Comparison of ENCODE assay signal across 8 cellular contexts in genomic region chr12:47808574-47809380, GRCh38. TPM values are rescaled to one million over a fixed set of nuclear protein-coding genes. Genes with fewer than 3 reads are reported as not detected.
DNase-seq lines count a peak whose midpoint lies in the region; ATAC-seq and TF ChIP-seq lines count a peak whose summit lies in the region.

No MANE protein-coding gene starts in this region.

- ATAC-seq in Panc1 (no peak), lower lobe of right lung (no peak), HG03108 (IDR thresholded peaks at IDR 0.05; ENCODE audit: unreplicated experiment) (no peak), HG02938 (IDR thresholded peaks at IDR 0.05; ENCODE audit: unreplicated experiment) (no peak)

- TF ChIP-seq CTCF in GM12874 (IDR thresholded peaks at IDR 0.05; ENCODE audit: insufficient read depth, low read depth, low read length): peak; percentile 38; the same call in 1 of the 2 replicates
- TF ChIP-seq CTCF in Panc1 (IDR thresholded peaks at IDR 0.05): no peak
- peak in 1 of 3 experiments; percentile 13 for TF ChIP-seq CTCF in ascending aorta (IDR thresholded peaks at IDR 0.05)
- no peak for TF ChIP-seq CTCF in lower lobe of right lung (IDR thresholded peaks at IDR 0.05)
- TF ChIP-seq CTCF in uterus (IDR thresholded peaks at IDR 0.05): no peak

- BruUV-seq in Panc1 (replicated peaks; lab: Mats Ljungman, UMichigan): no TSS peak

- peaks cover 65% of the 10 kb centered on the region for H3K4me1 ChIP-seq in Panc1 (ENCODE audit: control insufficient read depth, insufficient read depth, low read length)
- H3K4me1 ChIP-seq in ascending aorta: peaks cover 59 to 94% of the 10 kb centered on the region in 2 donors
- H3K4me1 ChIP-seq in lower lobe of right lung: peaks cover 98% of the 10 kb centered on the region
- peaks cover 30 to 63% of the 10 kb centered on the region in 2 donors for H3K4me1 ChIP-seq in uterus

- CTCF ChIA-PET in Panc1 (lab: Charles Lee): interaction anchor here (0.6 to 1.1 kb wide), 3 partner anchors 30 to 63 kb away, joined by 4 to 5 read pairs (median 4); no protein-coding TSS in a partner anchor

- H3K9me3 ChIP-seq in Panc1 (ENCODE audit: control insufficient read depth, insufficient read depth, low read depth, low read length): no peaks in the 10 kb centered on the region
- no peaks in the 10 kb centered on the region for H3K9me3 ChIP-seq in ascending aorta
- H3K9me3 ChIP-seq in lower lobe of right lung: no peaks in the 10 kb centered on the region
- no peaks in the 10 kb centered on the region for H3K9me3 ChIP-seq in uterus

- DNase-seq in Panc1 (ENCODE audit: low read depth, low spot score) (no peak), ascending aorta (ENCODE audit: low spot score in 2 of 2) (no peak), lower lobe of right lung (no peak), uterus (no peak), NCI-H510A (lab: John Stamatoyannopoulos, UW) (no peak)

- H3K27me3 ChIP-seq in Panc1 (ENCODE audit: control insufficient read depth, insufficient read depth, low read length): no peaks in the 10 kb centered on the region
- H3K27me3 ChIP-seq in ascending aorta: no peaks in the 10 kb centered on the region
- no peaks in the 10 kb centered on the region for H3K27me3 ChIP-seq in lower lobe of right lung (ENCODE audit: low read depth)
- H3K27me3 ChIP-seq in uterus: no peaks in the 10 kb centered on the region

- H3K4me3 ChIP-seq in Panc1 (ENCODE audit: low read depth in 2 of 2, low read length in 2 of 2) (no peak overlapping the region), ascending aorta (peak overlapping the region; percentile 16 to 39), lower lobe of right lung (peak overlapping the region; percentile 24), uterus (no peak overlapping the region)

- intact Hi-C loops in Panc1 (cut with micrococcal nuclease; ENCODE audit: unreplicated experiment): no loop called here
- intact Hi-C loops in ascending aorta (cut with DNase I): no loop called here
- intact Hi-C loops in lower lobe of right lung (cut with DNase I): no loop called here
- intact Hi-C loops in uterus (cut with DNase I; ENCODE audit: low total_unique reads): no loop called here

- H3K27ac ChIP-seq in Panc1 (ENCODE audit: low read length): peak overlapping the region; percentile 61
- peak overlapping the region; percentile 97 for H3K27ac ChIP-seq in ascending aorta
- H3K27ac ChIP-seq in lower lobe of right lung: peak overlapping the region; percentile 97
- H3K27ac ChIP-seq in uterus: peak overlapping the region; percentile 98 to 99

- TF ChIP-seq POLR2A in uterus (IDR thresholded peaks at IDR 0.05): no peak

- POLR2A ChIA-PET in Panc1 (lab: Charles Lee): interaction anchor here (0.9 kb wide), 1 partner anchor 8 kb away, joined by 3 read pairs; no protein-coding TSS in a partner anchor

- in situ Hi-C loops in Panc1 (cut with HindIII; ENCODE audit: low pct_unique_long_range_greater_than_20kb, low sequenced_read_pairs): no loop called here

- peaks cover 2% of the 10 kb centered on the region; the same call in 1 of the 2 replicates for H3K36me3 ChIP-seq in Panc1 (ENCODE audit: control insufficient read depth, insufficient read depth, low read length)
- peaks cover 0 to 14% of the 10 kb centered on the region in 2 donors for H3K36me3 ChIP-seq in ascending aorta
- peaks cover 15% of the 10 kb centered on the region for H3K36me3 ChIP-seq in lower lobe of right lung
- no peaks in the 10 kb centered on the region for H3K36me3 ChIP-seq in uterus

RNA-seq across cellular contexts. Expression of gene HDAC7, which starts 10.9 kb away (rescaled TPM):
- total RNA-seq in Panc1 (2021; ENCODE audit: unreplicated experiment) (84.2 TPM), ascending aorta (202 TPM), lower lobe of right lung (104 TPM), uterus (100 to 1,000 TPM in 1 of 4 donors, 10 to 100 TPM in 3; 33.0 to 191 (median 42.5) TPM)
- polyA plus RNA-seq in Panc1 (2012; ENCODE audit: insufficient read length): 63.0 TPM

RNA-seq across cellular contexts. Expression of gene SLC48A1, which starts 35.7 kb away (rescaled TPM):
- total RNA-seq in Panc1 (2021; ENCODE audit: unreplicated experiment): 32.0 TPM
- 27.4 TPM for polyA plus RNA-seq in Panc1 (2012; ENCODE audit: insufficient read length)
- 144 TPM for total RNA-seq in ascending aorta
- 39.9 TPM for total RNA-seq in lower lobe of right lung
- total RNA-seq in uterus: 10 to 100 TPM in 3 of 4 donors, 1 to 10 TPM in 1; 1.3 to 50.5 (median 15.4) TPM

RNA-seq across cellular contexts. Expression of gene RAPGEF3, which starts 50.1 kb away (rescaled TPM):
- total RNA-seq in Panc1 (2021; ENCODE audit: unreplicated experiment): 5.8 TPM
- polyA plus RNA-seq in Panc1 (2012; ENCODE audit: insufficient read length): 2.5 TPM
- total RNA-seq in ascending aorta: 165 TPM
- 44.5 TPM for total RNA-seq in lower lobe of right lung
- total RNA-seq in uterus: 100 to 1,000 TPM in 1 of 4 donors, 10 to 100 TPM in 3; 13.5 to 105 (median 48.7) TPM

Comparison
In these comparisons a context has a peak if more than half of its experiments do, and no peak if none do; other contexts are left out.
1. H3K4me3 ChIP-seq: peak in ascending aorta (2 of 2) and lower lobe of right lung (single experiment); none in Panc1 (0 of 2) and uterus (0 of 2).
2. Peak in every context shown above with its lines, with median percentiles within 50 percentile points of each other: H3K27ac ChIP-seq.